23 cellular contexts compared by ENCODE assay signal in the genomic region with DNA sequence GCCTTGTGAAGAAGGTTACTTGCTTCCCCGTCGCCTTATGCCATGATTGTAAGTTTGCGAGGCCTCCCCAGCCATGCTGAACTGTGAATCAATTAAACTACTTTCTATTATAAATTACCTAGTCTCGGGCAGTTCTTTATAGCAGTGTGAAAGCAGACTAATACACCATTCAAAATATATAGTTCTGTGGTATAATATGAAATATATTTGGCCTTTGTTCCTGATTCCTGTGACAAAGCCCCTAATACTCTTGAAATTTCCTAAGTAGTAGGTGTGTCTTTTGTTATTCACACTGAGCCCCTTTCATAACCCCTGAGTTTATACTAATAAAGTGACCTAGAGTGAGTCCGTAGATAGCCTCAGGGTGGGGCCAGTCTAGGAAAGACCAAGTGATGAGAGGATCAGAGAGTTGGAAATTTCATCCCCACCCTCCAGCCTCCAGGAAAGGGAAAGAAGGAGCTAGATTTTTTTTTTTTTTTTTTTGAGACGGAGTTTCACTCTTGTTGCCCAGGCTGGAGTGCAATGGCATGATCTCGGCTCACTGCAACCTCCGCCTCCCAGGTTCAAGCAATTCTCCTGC.
"Had no signal": no experiment of that assay in that cellular context is flagged by ENCODE, and none has a peak within 500 bp of the region (broad histone marks: within the 10 kb centered on the region; RNA-seq: fewer than 3 reads in every experiment).

No MANE protein-coding gene starts in this region.

- H3K4me3 ChIP-seq: MG63 had no signal

- H3K9me3 ChIP-seq: MG63, SK-N-SH had no signal

- H3K36me3 ChIP-seq: MG63 had no signal

- ATAC-seq: HepG2, Panc1, PC-3 had no signal

- DNase-seq: IMR-90, Karpas-422, KG1, MG63, NCI-H1092, NCI-H1105 treated with DMSO at 0.1 percent for 48 hours, NCI-H1417 treated with DMSO at 0.1 percent for 48 hours, NCI-H146, NCI-H1694 treated with DMSO at 0.1 percent for 48 hours, NCI-H1930, NCI-H2081, NCI-H2107, NCI-H2227 treated with DMSO at 0.1 percent for 48 hours, NCI-H524, NCI-H526 treated with DMSO at 0.1 percent for 48 hours, NCI-H748 treated with DMSO at 0.1 percent for 48 hours, PC-3, SHP77, SK-N-SH, SW 1271 had no signal

- H3K27me3 ChIP-seq: MG63 had no signal

- H3K27ac ChIP-seq: RWPE1 had no signal
